9 cellular contexts compared by ENCODE assay signal in the genomic region with DNA sequence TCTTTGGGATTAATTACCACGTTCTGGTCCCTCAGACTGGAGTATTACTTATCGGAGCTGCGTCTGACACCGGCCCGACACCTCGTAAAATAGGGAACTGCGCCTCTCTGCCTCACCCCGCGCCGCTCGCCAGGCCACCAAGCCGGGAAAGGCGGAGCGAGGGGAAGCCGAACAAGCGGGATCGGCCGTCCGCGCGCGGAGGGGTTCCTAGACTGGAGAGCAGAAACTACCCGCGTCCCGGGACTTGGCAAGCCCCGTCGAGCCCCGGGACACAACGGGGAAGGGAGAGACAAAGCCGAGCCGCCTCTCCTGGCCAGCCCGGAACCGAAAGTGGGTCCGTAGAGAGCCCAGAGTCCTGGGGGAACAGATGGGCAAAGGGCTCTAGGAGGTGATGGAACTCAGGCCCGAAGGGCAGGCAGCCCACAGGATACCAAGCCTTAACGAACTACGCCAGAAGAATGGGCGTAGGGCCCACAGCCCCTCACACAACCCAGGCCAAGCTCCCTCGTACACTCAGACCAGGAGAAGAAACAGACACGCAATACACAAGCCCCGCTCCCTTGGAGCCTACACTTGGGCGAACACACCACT. TPM values are rescaled to one million over a fixed set of nuclear protein-coding genes. Genes with fewer than 3 reads are reported as not detected.
DNase-seq lines count a peak whose midpoint lies in the region; ATAC-seq, FAIRE-seq and TF ChIP-seq lines count a peak whose summit lies in the region.
"Had no signal": no experiment of that assay in that cellular context is flagged by ENCODE, and none has a peak within 500 bp of the region (broad histone marks: within the 10 kb centered on the region; RNA-seq: fewer than 3 reads in every experiment).

No MANE protein-coding gene starts in this region.

- peak; percentile 25 for DNase-seq in activated CD4-positive, alpha-beta memory T cell treated with anti-CD3 and anti-CD28 coated beads for 36 hours
- no peak for DNase-seq in activated CD4-positive, alpha-beta memory T cell treated with anti-CD3 and anti-CD28 coated beads, Interleukin-2, amount 10 ng/mL, durations not matched to agents 7 days and 5 days
- DNase-seq in cardiac fibroblast (ENCODE audit: low read depth in 2 of 2), result no peak
- DNase-seq in memory B cell (ENCODE audit: low spot score in 2 of 2), result no peak
- DNase-seq in thoracic aorta (ENCODE audit: low spot score), result no peak
- DNase-seq in NCI-H2171 (lab: John Stamatoyannopoulos, UW), result no peak
- DNase-seq in kidney, result no peak

- ATAC-seq in memory B cell (ENCODE audit: low read depth) (peak; percentile 36), thoracic aorta (ENCODE audit: insufficient number of reproducible peaks, low FRiP score, low read depth) (no peak), HG03432 (IDR thresholded peaks at IDR 0.05; ENCODE audit: unreplicated experiment) (no peak)

- H3K9me3 ChIP-seq in thoracic aorta (no peaks in the 10 kb centered on the region), kidney (ENCODE audit: control insufficient read depth in 1 of 2, low read length in 2 of 2) (no peaks in the 10 kb centered on the region)

- H3K27ac ChIP-seq in thoracic aorta (no peak overlapping the region), kidney (ENCODE audit: low read depth in 2 of 2, low read length in 2 of 2) (no peak overlapping the region)

- H3K4me3 Mint-ChIP-seq in activated CD4-positive, alpha-beta memory T cell treated with anti-CD3 and anti-CD28 coated beads for 36 hours, result peak overlapping the region; percentile 31
- no peak overlapping the region for H3K4me3 Mint-ChIP-seq in activated CD4-positive, alpha-beta memory T cell treated with anti-CD3 and anti-CD28 coated beads, Interleukin-2, amount 10 ng/mL, durations not matched to agents 7 days and 5 days
- peak overlapping the region; percentile 68 for H3K4me3 Mint-ChIP-seq in memory B cell

- intact Hi-C loops in activated CD4-positive, alpha-beta memory T cell treated with anti-CD3 and anti-CD28 coated beads for 36 hours (cut with micrococcal nuclease), result loop anchor here (2.0 to 10.0 kb wide), 3 partner anchors 14 to 478 kb away; a partner anchor contains a TSS
- intact Hi-C loops in kidney (cut with DNase I), result no loop called here

- no peak overlapping the region for H3K27ac Mint-ChIP-seq in activated CD4-positive, alpha-beta memory T cell treated with anti-CD3 and anti-CD28 coated beads for 36 hours
- H3K27ac Mint-ChIP-seq in activated CD4-positive, alpha-beta memory T cell treated with anti-CD3 and anti-CD28 coated beads, Interleukin-2, amount 10 ng/mL, durations not matched to agents 7 days and 5 days, result no peak overlapping the region
- H3K27ac Mint-ChIP-seq in memory B cell, result no peak overlapping the region

- no peaks in the 10 kb centered on the region for H3K36me3 Mint-ChIP-seq in activated CD4-positive, alpha-beta memory T cell treated with anti-CD3 and anti-CD28 coated beads for 36 hours
- H3K36me3 Mint-ChIP-seq in activated CD4-positive, alpha-beta memory T cell treated with anti-CD3 and anti-CD28 coated beads, Interleukin-2, amount 10 ng/mL, durations not matched to agents 7 days and 5 days (ENCODE audit: low read depth), result peaks cover 5% of the 10 kb centered on the region
- peaks cover 5% of the 10 kb centered on the region for H3K36me3 Mint-ChIP-seq in memory B cell

- no peaks in the 10 kb centered on the region for H3K36me3 ChIP-seq in thoracic aorta
- no peaks in the 10 kb centered on the region for H3K36me3 ChIP-seq in kidney (ENCODE audit: control insufficient read depth in 1 of 2, insufficient read depth in 2 of 2, low read length in 2 of 2)

- no peak overlapping the region for H3K9ac ChIP-seq in kidney (ENCODE audit: low read length in 2 of 2)

- POLR2A ChIA-PET in activated CD4-positive, alpha-beta memory T cell treated with anti-CD3 and anti-CD28 coated beads for 36 hours (lab: Charles Lee), result interaction anchor here (0.9 kb wide), 1 partner anchor 99 kb away, joined by 3 read pairs; no protein-coding TSS in a partner anchor
- POLR2A ChIA-PET in activated CD4-positive, alpha-beta memory T cell treated with anti-CD3 and anti-CD28 coated beads, Interleukin-2, amount 10 ng/mL, durations not matched to agents 7 days and 5 days (lab: Charles Lee), result interaction anchor here (1.5 kb wide), 1 partner anchor 81 kb away, joined by 3 read pairs; no protein-coding TSS in a partner anchor

- H3K4me1 ChIP-seq in thoracic aorta (ENCODE audit: control insufficient read depth in 1 of 2, low read depth in 2 of 2) (peaks cover 36 to 55% of the 10 kb centered on the region in 2 donors), kidney (ENCODE audit: control insufficient read depth in 1 of 2, insufficient read depth in 1 of 2, low read depth in 1 of 2, low read length in 2 of 2) (peaks cover 0 to 21% of the 10 kb centered on the region in 2 donors)

- peaks cover 42% of the 10 kb centered on the region for H3K27me3 ChIP-seq in thoracic aorta (replicated peaks; ENCODE audit: insufficient read depth)

- peaks cover 84% of the 10 kb centered on the region for H3K27me3 Mint-ChIP-seq in activated CD4-positive, alpha-beta memory T cell treated with anti-CD3 and anti-CD28 coated beads for 36 hours
- peaks cover 86% of the 10 kb centered on the region for H3K27me3 Mint-ChIP-seq in activated CD4-positive, alpha-beta memory T cell treated with anti-CD3 and anti-CD28 coated beads, Interleukin-2, amount 10 ng/mL, durations not matched to agents 7 days and 5 days
- H3K27me3 Mint-ChIP-seq in memory B cell, result peaks cover 49% of the 10 kb centered on the region

- peaks cover 46% of the 10 kb centered on the region for H3K4me1 Mint-ChIP-seq in activated CD4-positive, alpha-beta memory T cell treated with anti-CD3 and anti-CD28 coated beads for 36 hours (ENCODE audit: low read depth)
- peaks cover 38% of the 10 kb centered on the region for H3K4me1 Mint-ChIP-seq in activated CD4-positive, alpha-beta memory T cell treated with anti-CD3 and anti-CD28 coated beads, Interleukin-2, amount 10 ng/mL, durations not matched to agents 7 days and 5 days
- H3K4me1 Mint-ChIP-seq in memory B cell, result peaks cover 28% of the 10 kb centered on the region

- FAIRE-seq in kidney (lab: Jason Lieb, UNC), result no peak

- no peaks in the 10 kb centered on the region for H3K9me3 Mint-ChIP-seq in activated CD4-positive, alpha-beta memory T cell treated with anti-CD3 and anti-CD28 coated beads for 36 hours
- H3K9me3 Mint-ChIP-seq in activated CD4-positive, alpha-beta memory T cell treated with anti-CD3 and anti-CD28 coated beads, Interleukin-2, amount 10 ng/mL, durations not matched to agents 7 days and 5 days, result no peaks in the 10 kb centered on the region
- H3K9me3 Mint-ChIP-seq in memory B cell, result peaks cover 4% of the 10 kb centered on the region

- CTCF ChIA-PET in activated CD4-positive, alpha-beta memory T cell treated with anti-CD3 and anti-CD28 coated beads for 36 hours (lab: Charles Lee), result interaction anchor here (0.7 to 2.7 kb wide), 7 partner anchors 8 to 219 kb away, joined by 3 to 22 read pairs (median 4); no protein-coding TSS in a partner anchor
- CTCF ChIA-PET in activated CD4-positive, alpha-beta memory T cell treated with anti-CD3 and anti-CD28 coated beads, Interleukin-2, amount 10 ng/mL, durations not matched to agents 7 days and 5 days (lab: Charles Lee), result interaction anchor here (1.1 to 1.3 kb wide), 2 partner anchors 8 to 81 kb away, joined by 3 to 4 read pairs; no protein-coding TSS in a partner anchor

- peak overlapping the region; percentile 25 to 28 for H3K4me3 ChIP-seq in cardiac fibroblast (replicated peaks in 1 of 2; ENCODE audit: low read depth in 2 of 2, low read length in 2 of 2)
- H3K4me3 ChIP-seq in thoracic aorta, result peak overlapping the region; percentile 69
- H3K4me3 ChIP-seq in kidney (ENCODE audit: low read length in 2 of 2), result peak overlapping the region in 1 of 2 donors; percentile 52

- TF ChIP-seq CTCF in cardiac fibroblast (IDR thresholded peaks at IDR 0.05; ENCODE audit: low read depth, low read length), result no peak
- no peak for TF ChIP-seq CTCF in thoracic aorta (IDR thresholded peaks at IDR 0.05)
- no peak for TF ChIP-seq CTCF in kidney (IDR thresholded peaks at IDR 0.05; ENCODE audit: borderline replicate concordance, extremely low read depth, insufficient read depth)

RNA-seq across cellular contexts. Expression of a gene that starts 6.5 kb away (rescaled TPM):
- total RNA-seq in activated CD4-positive, alpha-beta memory T cell treated with anti-CD3 and anti-CD28 coated beads for 36 hours, result not detected
- not detected for total RNA-seq in activated CD4-positive, alpha-beta memory T cell treated with anti-CD3 and anti-CD28 coated beads, Interleukin-2, amount 10 ng/mL, durations not matched to agents 7 days and 5 days
- total RNA-seq in thoracic aorta (not detected), kidney (not detected)
- not detected for polyA plus RNA-seq in kidney (ENCODE audit: insufficient read depth, low read depth, low replicate concordance)
- polyA plus RNA-seq: AG04450 had no signal
